In the genomic region with DNA sequence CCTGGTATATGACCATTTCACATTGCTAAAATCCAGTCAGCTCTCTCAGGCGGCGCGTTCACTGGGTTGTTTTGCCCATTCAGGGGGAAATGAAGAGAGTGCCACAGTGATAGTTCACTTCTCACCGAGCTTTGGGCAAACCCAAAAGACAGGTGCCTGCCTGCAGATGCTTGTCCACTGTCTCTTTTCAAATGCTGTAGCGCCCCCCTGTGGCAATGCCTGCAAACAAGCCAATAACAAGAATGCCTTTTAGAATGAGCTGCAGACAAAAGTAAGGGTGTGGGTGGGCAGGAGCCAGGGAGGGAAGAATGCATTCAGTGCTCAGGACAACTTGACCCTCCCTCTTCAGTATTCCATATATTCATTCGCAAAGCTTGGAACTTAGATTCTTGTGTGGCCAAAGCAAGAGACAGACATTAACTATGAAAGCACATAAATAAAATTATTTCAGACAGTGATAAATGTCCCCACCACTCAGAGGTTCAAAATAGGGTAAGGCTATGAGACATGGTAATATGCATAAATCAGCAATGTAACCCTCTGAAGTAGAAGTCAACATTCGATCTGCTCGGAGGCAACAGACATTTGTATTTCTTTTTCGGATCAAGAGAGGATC, we compare ENCODE assay signal across 8 cellular contexts.
DNase-seq lines count a peak whose midpoint lies in the region; ATAC-seq and TF ChIP-seq lines count a peak whose summit lies in the region.

No MANE protein-coding gene starts in this region.

- 68 to 77% methylated on average over 8 to 9 of the region's 9 CpGs for WGBS in transverse colon (ENCODE audit: low coverage in 1 of 2), 2 donors

- no peak overlapping the region for H3K4me3 ChIP-seq in fibroblast of mammary gland (ENCODE audit: control insufficient read depth, low read depth, low read length)
- no peak overlapping the region for H3K4me3 ChIP-seq in neural progenitor cell
- no peak overlapping the region for H3K4me3 ChIP-seq in transverse colon

- H3K36me3 ChIP-seq in neural progenitor cell (no peaks in the 10 kb centered on the region), transverse colon (no peaks in the 10 kb centered on the region)

- H3K27me3 ChIP-seq in neural progenitor cell: no peaks in the 10 kb centered on the region
- no peaks in the 10 kb centered on the region for H3K27me3 ChIP-seq in transverse colon

- H2AFZ ChIP-seq in neural progenitor cell (replicated peaks): no peak overlapping the region

- no peak for TF ChIP-seq EP300 in transverse colon (IDR thresholded peaks at IDR 0.05; ENCODE audit: low read depth)

- H3K9me3 ChIP-seq in neural progenitor cell (ENCODE audit: low read depth) (no peaks in the 10 kb centered on the region), transverse colon (no peaks in the 10 kb centered on the region)

- no peak overlapping the region for H3K4me3 Mint-ChIP-seq in activated CD4-positive, alpha-beta memory T cell treated with anti-CD3 and anti-CD28 coated beads, Interleukin-2, amount 10 ng/mL, durations not matched to agents 7 days and 5 days
- H3K4me3 Mint-ChIP-seq in neural progenitor cell: no peak overlapping the region

- no peak for ATAC-seq in HG03139 (IDR thresholded peaks at IDR 0.05; ENCODE audit: unreplicated experiment)

- H3K27me3 Mint-ChIP-seq in activated CD4-positive, alpha-beta memory T cell treated with anti-CD3 and anti-CD28 coated beads, Interleukin-2, amount 10 ng/mL, durations not matched to agents 7 days and 5 days: no peaks in the 10 kb centered on the region
- H3K27me3 Mint-ChIP-seq in neural progenitor cell (ENCODE audit: insufficient read depth, low read depth): no peaks in the 10 kb centered on the region

- no peaks in the 10 kb centered on the region for H3K79me2 ChIP-seq in neural progenitor cell (ENCODE audit: low read depth)

- POLR2A ChIA-PET in activated CD4-positive, alpha-beta memory T cell treated with anti-CD3 and anti-CD28 coated beads, Interleukin-2, amount 10 ng/mL, durations not matched to agents 7 days and 5 days (lab: Charles Lee): interaction anchor here (1.2 kb wide), 1 partner anchor 10 kb away, joined by 3 read pairs; no protein-coding TSS in a partner anchor

- CTCF ChIA-PET in activated CD4-positive, alpha-beta memory T cell treated with anti-CD3 and anti-CD28 coated beads, Interleukin-2, amount 10 ng/mL, durations not matched to agents 7 days and 5 days (lab: Charles Lee): interaction anchor here (0.5 to 1.8 kb wide), 8 partner anchors 10 to 898 kb away, joined by 3 to 7 read pairs (median 4); no protein-coding TSS in a partner anchor

- no peak overlapping the region for H3K27ac Mint-ChIP-seq in activated CD4-positive, alpha-beta memory T cell treated with anti-CD3 and anti-CD28 coated beads, Interleukin-2, amount 10 ng/mL, durations not matched to agents 7 days and 5 days
- H3K27ac Mint-ChIP-seq in neural progenitor cell: no peak overlapping the region

- H3K4me2 ChIP-seq in neural progenitor cell: no peak overlapping the region

- TF ChIP-seq CTCF in GM13977 (IDR thresholded peaks at IDR 0.05; ENCODE audit: extremely low read depth, insufficient read depth, missing control alignments): peak; percentile 55
- TF ChIP-seq CTCF in fibroblast of mammary gland (conservative IDR thresholded peaks at IDR 0.05; ENCODE audit: control insufficient read depth, insufficient read depth, low read depth, low read length): peak; percentile 70
- TF ChIP-seq CTCF in neural progenitor cell (IDR thresholded peaks at IDR 0.05): peak; percentile 94
- peak; percentile 42 to 54 (median 52) for TF ChIP-seq CTCF in transverse colon (IDR thresholded peaks at IDR 0.05)

- H3K27ac ChIP-seq in neural progenitor cell (no peak overlapping the region), transverse colon (peak overlapping the region in 3 of 4 donors; percentile 14 to 52 (median 39))

- TF ChIP-seq POLR2A in transverse colon (IDR thresholded peaks at IDR 0.05): no peak

- H3K36me3 Mint-ChIP-seq in activated CD4-positive, alpha-beta memory T cell treated with anti-CD3 and anti-CD28 coated beads, Interleukin-2, amount 10 ng/mL, durations not matched to agents 7 days and 5 days (ENCODE audit: low read depth): no peaks in the 10 kb centered on the region
- H3K36me3 Mint-ChIP-seq in neural progenitor cell: no peaks in the 10 kb centered on the region

- no peaks in the 10 kb centered on the region for H3K9me3 Mint-ChIP-seq in activated CD4-positive, alpha-beta memory T cell treated with anti-CD3 and anti-CD28 coated beads, Interleukin-2, amount 10 ng/mL, durations not matched to agents 7 days and 5 days
- no peaks in the 10 kb centered on the region for H3K9me3 Mint-ChIP-seq in neural progenitor cell

- DNase-seq in AG08395 (ENCODE audit: low spot score) (peak; percentile 65), GM13977 (ENCODE audit: low spot score) (peak; percentile 46), NCI-H524 (lab: John Stamatoyannopoulos, UW) (peak; percentile 69 to 74), fibroblast of mammary gland (ENCODE audit: low read depth) (peak; percentile 72), neural progenitor cell (ENCODE audit: low spot score) (peak; percentile 90), transverse colon (peak; percentile 74)
- peak; percentile 66 for DNase-seq in activated CD4-positive, alpha-beta memory T cell treated with anti-CD3 and anti-CD28 coated beads, Interleukin-2, amount 10 ng/mL, durations not matched to agents 7 days and 5 days

- H3K4me1 Mint-ChIP-seq in activated CD4-positive, alpha-beta memory T cell treated with anti-CD3 and anti-CD28 coated beads, Interleukin-2, amount 10 ng/mL, durations not matched to agents 7 days and 5 days: peaks cover 4% of the 10 kb centered on the region
- peaks cover 2% of the 10 kb centered on the region for H3K4me1 Mint-ChIP-seq in neural progenitor cell

- H3F3A ChIP-seq in neural progenitor cell (ENCODE audit: low read depth): no peaks in the 10 kb centered on the region

- H3K4me1 ChIP-seq in neural progenitor cell (no peaks in the 10 kb centered on the region), transverse colon (peaks cover 0 to 18% (median 4%) of the 10 kb centered on the region in 4 donors)

- in situ Hi-C loops in GM13977 (cut with MboI; ENCODE audit: low pct_unique_long_range_greater_than_20kb, low sequenced_read_pairs, unreplicated experiment) (no loop called here), transverse colon (cut with MboI; ENCODE audit: low pct_ligation_motif_present in 1 of 4, low pct_unique_long_range_greater_than_20kb in 1 of 4, low sequenced_read_pairs in 3 of 4) (no loop called here)

- H4K20me1 ChIP-seq in neural progenitor cell (ENCODE audit: low read depth): no peaks in the 10 kb centered on the region

- no peak overlapping the region for H3K9ac ChIP-seq in neural progenitor cell

- intact Hi-C loops in transverse colon (cut with DNase I; ENCODE audit: low total_unique reads): loop anchor here (5.0 kb wide), 1 partner anchor 71 kb away; no protein-coding TSS in a partner anchor
